Comparison of ENCODE assay signal across 8 cellular contexts in the genomic region with DNA sequence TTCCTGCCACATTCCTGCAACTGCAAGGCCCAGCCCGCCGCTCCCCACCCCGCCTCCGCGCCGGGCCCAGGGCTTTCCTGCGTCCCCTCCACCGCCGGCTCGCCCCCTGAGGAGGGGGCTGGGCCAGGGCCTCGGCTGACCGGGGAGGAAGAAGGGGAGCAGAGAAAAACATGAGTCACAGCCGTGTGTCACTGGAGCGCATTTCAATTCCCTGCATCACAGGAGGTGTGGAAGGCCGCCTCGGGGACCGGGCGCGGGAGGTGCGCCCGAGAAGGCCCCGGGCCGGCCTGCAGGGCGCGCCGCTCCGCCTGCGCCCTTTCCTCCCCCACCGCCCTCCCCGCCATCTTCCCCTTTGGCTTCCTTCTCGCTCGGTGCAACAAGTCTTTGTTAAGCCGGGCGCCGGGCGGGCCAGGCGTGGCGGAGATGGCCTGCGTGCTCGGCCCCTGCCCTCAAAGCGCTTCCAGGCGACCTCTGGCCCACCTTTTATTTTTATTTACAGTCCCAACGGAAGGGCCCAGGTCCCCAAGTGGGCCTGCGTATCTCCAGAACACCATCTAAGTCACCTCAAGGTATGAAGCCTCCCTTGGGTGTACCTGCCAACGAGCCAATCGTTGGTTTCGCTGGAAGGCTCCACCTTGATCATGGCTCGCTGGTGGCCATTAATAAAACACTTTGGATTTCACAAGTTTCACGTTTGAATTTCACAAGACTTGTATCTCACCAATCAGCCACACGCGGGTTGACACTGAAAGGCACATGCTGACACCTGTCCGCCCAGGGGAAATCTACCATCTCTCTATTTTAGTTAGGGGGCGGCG.
DNase-seq lines count a peak whose midpoint lies in the region; ATAC-seq and FAIRE-seq lines count a peak whose summit lies in the region.

No MANE protein-coding gene starts in this region.

- peak overlapping the region; percentile 94 for H3K27ac Mint-ChIP-seq in T-helper 1 cell treated with Interleukin-12 subunit alpha and Interleukin-12 subunit beta and Interleukin-4 antibody, amounts not matched to agents 30 μg/mL and 1 μg/mL, for 36 hours

- H3K36me3 ChIP-seq in iPS-18a (ENCODE audit: control insufficient read depth, low read depth, low read length), result peaks cover 20% of the 10 kb centered on the region

- FAIRE-seq in G401.6 (lab: Jason Lieb, UNC), result peak; percentile 61

- peak; percentile 1 for ATAC-seq in HG02763 (IDR thresholded peaks at IDR 0.05; ENCODE audit: unreplicated experiment)

- H3K27ac ChIP-seq in iPS-18a (ENCODE audit: low read length), result peak overlapping the region; percentile 96

- DNase-seq in astrocyte of the hippocampus (ENCODE audit: low read depth, low spot score), result peak; percentile 87
- peak in 2 of 3 donors; percentile 57 to 66 for DNase-seq in stimulated activated CD4-positive, alpha-beta T cell treated with anti-CD3 and anti-CD28 coated beads, Interleukin-12 subunit alpha, Interleukin-12 subunit beta, amount 100 ng/mL, for 48 hours (ENCODE audit: low read depth in 2 of 3, low spot score in 1 of 3)
- no peak for DNase-seq in NCI-H2196 (lab: John Stamatoyannopoulos, UW; ENCODE audit: unreplicated experiment)
- DNase-seq in NCI-H2107 treated with DMSO at 0.1 percent for 48 hours (lab: John Stamatoyannopoulos, UW; ENCODE audit: unreplicated experiment), result no peak

- H3K9me3 Mint-ChIP-seq in T-helper 1 cell treated with Interleukin-12 subunit alpha and Interleukin-12 subunit beta and Interleukin-4 antibody, amounts not matched to agents 30 μg/mL and 1 μg/mL, for 36 hours, result no peaks in the 10 kb centered on the region

- H3K4me3 ChIP-seq in iPS-18a (ENCODE audit: low read length), result peak overlapping the region; percentile 77

- no peaks in the 10 kb centered on the region for H3K27me3 Mint-ChIP-seq in T-helper 1 cell treated with Interleukin-12 subunit alpha and Interleukin-12 subunit beta and Interleukin-4 antibody, amounts not matched to agents 30 μg/mL and 1 μg/mL, for 36 hours (ENCODE audit: low read depth)

- H3K9me3 ChIP-seq in iPS-18a (ENCODE audit: control insufficient read depth, low read depth, low read length), result no peaks in the 10 kb centered on the region

- H3K4me1 ChIP-seq in iPS-18a (ENCODE audit: control insufficient read depth, low read depth, low read length), result peaks cover 19% of the 10 kb centered on the region

- H3K36me3 Mint-ChIP-seq in T-helper 1 cell treated with Interleukin-12 subunit alpha and Interleukin-12 subunit beta and Interleukin-4 antibody, amounts not matched to agents 30 μg/mL and 1 μg/mL, for 36 hours (ENCODE audit: low read depth), result peaks cover 6% of the 10 kb centered on the region

- H3K4me3 Mint-ChIP-seq in T-helper 1 cell treated with Interleukin-12 subunit alpha and Interleukin-12 subunit beta and Interleukin-4 antibody, amounts not matched to agents 30 μg/mL and 1 μg/mL, for 36 hours, result peak overlapping the region; percentile 84

- peaks cover 29% of the 10 kb centered on the region for H3K4me1 Mint-ChIP-seq in T-helper 1 cell treated with Interleukin-12 subunit alpha and Interleukin-12 subunit beta and Interleukin-4 antibody, amounts not matched to agents 30 μg/mL and 1 μg/mL, for 36 hours (ENCODE audit: low read depth)

- H3K9ac ChIP-seq in iPS-18a (ENCODE audit: low read length), result peak overlapping the region; percentile 95

- no peaks in the 10 kb centered on the region for H3K27me3 ChIP-seq in iPS-18a (ENCODE audit: control insufficient read depth, insufficient read depth, low read length)

Comparison
In these comparisons a context has a peak if more than half of its experiments do, and no peak if none do; other contexts are left out.
1. DNase-seq: peak in astrocyte of the hippocampus (single experiment) and stimulated activated CD4-positive, alpha-beta T cell treated with anti-CD3 and anti-CD28 coated beads, Interleukin-12 subunit alpha, Interleukin-12 subunit beta, amount 100 ng/mL, for 48 hours (2 of 3); none in NCI-H2196 (single experiment) and NCI-H2107 treated with DMSO at 0.1 percent for 48 hours (single experiment).